In the genomic region with DNA sequence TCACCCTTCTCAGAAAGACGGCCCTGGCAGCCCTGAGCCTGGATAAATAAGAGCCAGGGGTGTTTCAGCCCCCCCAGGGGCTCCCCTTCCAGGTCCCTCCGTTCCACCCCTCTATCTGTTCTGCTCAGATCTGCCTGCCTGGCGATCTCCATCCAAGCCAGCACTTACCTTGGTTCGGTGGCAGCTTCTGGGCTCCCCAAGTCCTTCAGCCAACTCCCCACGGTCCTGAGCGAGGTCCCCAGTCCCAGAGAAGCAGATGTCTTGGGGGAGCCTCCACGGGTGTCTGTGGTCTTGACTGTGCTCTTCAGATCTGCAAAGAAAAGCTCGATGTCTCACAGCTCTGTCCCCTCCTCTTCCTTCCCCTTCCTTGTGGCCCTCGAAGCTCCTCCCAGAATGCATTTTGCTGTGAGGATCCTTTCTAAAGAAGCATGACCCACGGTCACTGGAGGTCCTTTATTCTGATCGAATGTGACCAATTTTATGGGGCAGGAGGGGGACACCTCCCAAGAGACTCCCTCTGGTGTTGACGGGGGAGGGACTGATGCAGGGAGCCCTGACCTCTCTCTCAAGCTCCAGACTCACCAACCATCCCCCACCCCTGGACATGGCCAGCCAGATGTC, we compare ENCODE assay signal across 1 cellular context.
TF ChIP-seq lines count a peak whose summit lies in the region.

A gene with protein sequence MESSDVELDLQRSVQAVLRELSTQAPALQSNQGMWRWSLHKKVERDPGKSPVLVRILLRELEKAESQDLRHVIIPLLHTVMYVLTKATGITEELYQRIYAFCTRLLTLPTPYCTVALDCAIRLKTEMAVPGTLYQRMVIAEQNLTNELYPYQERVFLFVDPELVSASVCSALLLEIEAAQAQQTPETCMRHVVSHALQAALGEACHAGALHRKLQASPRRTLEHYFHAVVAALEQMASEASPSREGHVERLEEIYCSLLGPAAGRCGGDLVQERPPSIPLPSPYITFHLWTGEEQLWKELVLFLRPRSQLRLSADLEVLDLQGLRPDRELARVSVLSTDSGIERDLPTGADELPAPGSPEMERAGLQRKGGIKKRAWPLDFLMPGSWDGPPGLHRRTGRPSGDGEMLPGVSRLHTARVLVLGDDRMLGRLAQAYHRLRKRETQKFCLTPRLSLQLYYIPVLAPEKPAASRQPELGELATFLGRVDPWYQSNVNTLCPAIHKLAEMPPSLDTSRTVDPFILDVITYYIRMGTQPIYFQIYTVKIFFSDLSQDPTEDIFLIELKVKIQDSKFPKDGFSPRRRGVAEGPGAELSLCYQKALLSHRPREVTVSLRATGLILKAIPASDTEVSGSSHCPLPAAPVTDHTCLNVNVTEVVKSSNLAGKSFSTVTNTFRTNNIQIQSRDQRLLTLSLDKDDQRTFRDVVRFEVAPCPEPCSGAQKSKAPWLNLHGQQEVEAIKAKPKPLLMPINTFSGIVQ (minus strand): TSS at position 314 of the 621 bp plus-strand sequence. CDS start 17,880 bp downstream, outside the sequence.

TF ChIP-seq in GM12878, 131 proteins besides CTCF, POLR2A, EP300 and RAD21 (continued from another document and continues in another):
- TF ChIP-seq, protein P1, sequence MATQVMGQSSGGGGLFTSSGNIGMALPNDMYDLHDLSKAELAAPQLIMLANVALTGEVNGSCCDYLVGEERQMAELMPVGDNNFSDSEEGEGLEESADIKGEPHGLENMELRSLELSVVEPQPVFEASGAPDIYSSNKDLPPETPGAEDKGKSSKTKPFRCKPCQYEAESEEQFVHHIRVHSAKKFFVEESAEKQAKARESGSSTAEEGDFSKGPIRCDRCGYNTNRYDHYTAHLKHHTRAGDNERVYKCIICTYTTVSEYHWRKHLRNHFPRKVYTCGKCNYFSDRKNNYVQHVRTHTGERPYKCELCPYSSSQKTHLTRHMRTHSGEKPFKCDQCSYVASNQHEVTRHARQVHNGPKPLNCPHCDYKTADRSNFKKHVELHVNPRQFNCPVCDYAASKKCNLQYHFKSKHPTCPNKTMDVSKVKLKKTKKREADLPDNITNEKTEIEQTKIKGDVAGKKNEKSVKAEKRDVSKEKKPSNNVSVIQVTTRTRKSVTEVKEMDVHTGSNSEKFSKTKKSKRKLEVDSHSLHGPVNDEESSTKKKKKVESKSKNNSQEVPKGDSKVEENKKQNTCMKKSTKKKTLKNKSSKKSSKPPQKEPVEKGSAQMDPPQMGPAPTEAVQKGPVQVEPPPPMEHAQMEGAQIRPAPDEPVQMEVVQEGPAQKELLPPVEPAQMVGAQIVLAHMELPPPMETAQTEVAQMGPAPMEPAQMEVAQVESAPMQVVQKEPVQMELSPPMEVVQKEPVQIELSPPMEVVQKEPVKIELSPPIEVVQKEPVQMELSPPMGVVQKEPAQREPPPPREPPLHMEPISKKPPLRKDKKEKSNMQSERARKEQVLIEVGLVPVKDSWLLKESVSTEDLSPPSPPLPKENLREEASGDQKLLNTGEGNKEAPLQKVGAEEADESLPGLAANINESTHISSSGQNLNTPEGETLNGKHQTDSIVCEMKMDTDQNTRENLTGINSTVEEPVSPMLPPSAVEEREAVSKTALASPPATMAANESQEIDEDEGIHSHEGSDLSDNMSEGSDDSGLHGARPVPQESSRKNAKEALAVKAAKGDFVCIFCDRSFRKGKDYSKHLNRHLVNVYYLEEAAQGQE (IDR thresholded peaks at IDR 0.05; ENCODE audit: low read depth, low read length) = no peak
- TF ChIP-seq RBBP5 (conservative IDR thresholded peaks at IDR 0.05) (no peak), POLR2AphosphoS5 (IDR thresholded peaks at IDR 0.05; ENCODE audit: low read length) (peak; percentile 92), FOS (IDR thresholded peaks at IDR 0.05; ENCODE audit: borderline replicate concordance, extremely low read depth, insufficient read length) (no peak), TCF12 (IDR thresholded peaks at IDR 0.05; ENCODE audit: low read depth, low read length) (no peak), ZNF217 (IDR thresholded peaks at IDR 0.05) (no peak), MEF2B (IDR thresholded peaks at IDR 0.05; ENCODE audit: partially characterized antibody, poor library complexity, severe bottlenecking) (peak; percentile 26), DPF2 (IDR thresholded peaks at IDR 0.05) (peak; percentile 24; the same call in 1 of the 2 replicates), ESRRA (IDR thresholded peaks at IDR 0.05; ENCODE audit: low read length) (no peak), POLR2AphosphoS2 (IDR thresholded peaks at IDR 0.05; ENCODE audit: low read depth, low read length) (peak; percentile 74), KLF5 (IDR thresholded peaks at IDR 0.05; ENCODE audit: partially characterized antibody) (no peak), CHD2 (IDR thresholded peaks at IDR 0.05; ENCODE audit: borderline replicate concordance, low read depth, low read length) (no peak), ASH2L (IDR thresholded peaks at IDR 0.05; ENCODE audit: borderline replicate concordance, low read depth) (no peak), TARDBP (IDR thresholded peaks at IDR 0.05; ENCODE audit: borderline replicate concordance) (no peak), SIX5 (IDR thresholded peaks at IDR 0.05; ENCODE audit: low read depth, low read length, severe bottlenecking) (no peak), RFX5 (IDR thresholded peaks at IDR 0.05; ENCODE audit: low read depth, low read length) (no peak), PML (IDR thresholded peaks at IDR 0.05; ENCODE audit: low read length) (peak; percentile 72; the same call in 1 of the 2 replicates), MYC (IDR thresholded peaks at IDR 0.05; ENCODE audit: insufficient read depth, insufficient read length, insufficient replicate concordance, low read length, severe bottlenecking) (no peak), RUNX3 (IDR thresholded peaks at IDR 0.05; ENCODE audit: low read length) (no peak)
- TF ChIP-seq, protein P2, sequence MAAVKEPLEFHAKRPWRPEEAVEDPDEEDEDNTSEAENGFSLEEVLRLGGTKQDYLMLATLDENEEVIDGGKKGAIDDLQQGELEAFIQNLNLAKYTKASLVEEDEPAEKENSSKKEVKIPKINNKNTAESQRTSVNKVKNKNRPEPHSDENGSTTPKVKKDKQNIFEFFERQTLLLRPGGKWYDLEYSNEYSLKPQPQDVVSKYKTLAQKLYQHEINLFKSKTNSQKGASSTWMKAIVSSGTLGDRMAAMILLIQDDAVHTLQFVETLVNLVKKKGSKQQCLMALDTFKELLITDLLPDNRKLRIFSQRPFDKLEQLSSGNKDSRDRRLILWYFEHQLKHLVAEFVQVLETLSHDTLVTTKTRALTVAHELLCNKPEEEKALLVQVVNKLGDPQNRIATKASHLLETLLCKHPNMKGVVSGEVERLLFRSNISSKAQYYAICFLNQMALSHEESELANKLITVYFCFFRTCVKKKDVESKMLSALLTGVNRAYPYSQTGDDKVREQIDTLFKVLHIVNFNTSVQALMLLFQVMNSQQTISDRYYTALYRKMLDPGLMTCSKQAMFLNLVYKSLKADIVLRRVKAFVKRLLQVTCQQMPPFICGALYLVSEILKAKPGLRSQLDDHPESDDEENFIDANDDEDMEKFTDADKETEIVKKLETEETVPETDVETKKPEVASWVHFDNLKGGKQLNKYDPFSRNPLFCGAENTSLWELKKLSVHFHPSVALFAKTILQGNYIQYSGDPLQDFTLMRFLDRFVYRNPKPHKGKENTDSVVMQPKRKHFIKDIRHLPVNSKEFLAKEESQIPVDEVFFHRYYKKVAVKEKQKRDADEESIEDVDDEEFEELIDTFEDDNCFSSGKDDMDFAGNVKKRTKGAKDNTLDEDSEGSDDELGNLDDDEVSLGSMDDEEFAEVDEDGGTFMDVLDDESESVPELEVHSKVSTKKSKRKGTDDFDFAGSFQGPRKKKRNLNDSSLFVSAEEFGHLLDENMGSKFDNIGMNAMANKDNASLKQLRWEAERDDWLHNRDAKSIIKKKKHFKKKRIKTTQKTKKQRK (IDR thresholded peaks at IDR 0.05; ENCODE audit: low read depth, low read length) = no peak
- TF ChIP-seq, protein P3, sequence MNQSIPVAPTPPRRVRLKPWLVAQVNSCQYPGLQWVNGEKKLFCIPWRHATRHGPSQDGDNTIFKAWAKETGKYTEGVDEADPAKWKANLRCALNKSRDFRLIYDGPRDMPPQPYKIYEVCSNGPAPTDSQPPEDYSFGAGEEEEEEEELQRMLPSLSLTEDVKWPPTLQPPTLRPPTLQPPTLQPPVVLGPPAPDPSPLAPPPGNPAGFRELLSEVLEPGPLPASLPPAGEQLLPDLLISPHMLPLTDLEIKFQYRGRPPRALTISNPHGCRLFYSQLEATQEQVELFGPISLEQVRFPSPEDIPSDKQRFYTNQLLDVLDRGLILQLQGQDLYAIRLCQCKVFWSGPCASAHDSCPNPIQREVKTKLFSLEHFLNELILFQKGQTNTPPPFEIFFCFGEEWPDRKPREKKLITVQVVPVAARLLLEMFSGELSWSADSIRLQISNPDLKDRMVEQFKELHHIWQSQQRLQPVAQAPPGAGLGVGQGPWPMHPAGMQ (IDR thresholded peaks at IDR 0.05; ENCODE audit: borderline replicate concordance) = no peak
- TF ChIP-seq, protein P4, sequence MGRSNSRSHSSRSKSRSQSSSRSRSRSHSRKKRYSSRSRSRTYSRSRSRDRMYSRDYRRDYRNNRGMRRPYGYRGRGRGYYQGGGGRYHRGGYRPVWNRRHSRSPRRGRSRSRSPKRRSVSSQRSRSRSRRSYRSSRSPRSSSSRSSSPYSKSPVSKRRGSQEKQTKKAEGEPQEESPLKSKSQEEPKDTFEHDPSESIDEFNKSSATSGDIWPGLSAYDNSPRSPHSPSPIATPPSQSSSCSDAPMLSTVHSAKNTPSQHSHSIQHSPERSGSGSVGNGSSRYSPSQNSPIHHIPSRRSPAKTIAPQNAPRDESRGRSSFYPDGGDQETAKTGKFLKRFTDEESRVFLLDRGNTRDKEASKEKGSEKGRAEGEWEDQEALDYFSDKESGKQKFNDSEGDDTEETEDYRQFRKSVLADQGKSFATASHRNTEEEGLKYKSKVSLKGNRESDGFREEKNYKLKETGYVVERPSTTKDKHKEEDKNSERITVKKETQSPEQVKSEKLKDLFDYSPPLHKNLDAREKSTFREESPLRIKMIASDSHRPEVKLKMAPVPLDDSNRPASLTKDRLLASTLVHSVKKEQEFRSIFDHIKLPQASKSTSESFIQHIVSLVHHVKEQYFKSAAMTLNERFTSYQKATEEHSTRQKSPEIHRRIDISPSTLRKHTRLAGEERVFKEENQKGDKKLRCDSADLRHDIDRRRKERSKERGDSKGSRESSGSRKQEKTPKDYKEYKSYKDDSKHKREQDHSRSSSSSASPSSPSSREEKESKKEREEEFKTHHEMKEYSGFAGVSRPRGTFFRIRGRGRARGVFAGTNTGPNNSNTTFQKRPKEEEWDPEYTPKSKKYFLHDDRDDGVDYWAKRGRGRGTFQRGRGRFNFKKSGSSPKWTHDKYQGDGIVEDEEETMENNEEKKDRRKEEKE (IDR thresholded peaks at IDR 0.05) = no peak
- TF ChIP-seq, protein P5, sequence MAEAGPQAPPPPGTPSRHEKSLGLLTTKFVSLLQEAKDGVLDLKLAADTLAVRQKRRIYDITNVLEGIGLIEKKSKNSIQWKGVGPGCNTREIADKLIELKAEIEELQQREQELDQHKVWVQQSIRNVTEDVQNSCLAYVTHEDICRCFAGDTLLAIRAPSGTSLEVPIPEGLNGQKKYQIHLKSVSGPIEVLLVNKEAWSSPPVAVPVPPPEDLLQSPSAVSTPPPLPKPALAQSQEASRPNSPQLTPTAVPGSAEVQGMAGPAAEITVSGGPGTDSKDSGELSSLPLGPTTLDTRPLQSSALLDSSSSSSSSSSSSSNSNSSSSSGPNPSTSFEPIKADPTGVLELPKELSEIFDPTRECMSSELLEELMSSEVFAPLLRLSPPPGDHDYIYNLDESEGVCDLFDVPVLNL (IDR thresholded peaks at IDR 0.05; ENCODE audit: low read depth, low read length) = no peak
- TF ChIP-seq, protein P6, sequence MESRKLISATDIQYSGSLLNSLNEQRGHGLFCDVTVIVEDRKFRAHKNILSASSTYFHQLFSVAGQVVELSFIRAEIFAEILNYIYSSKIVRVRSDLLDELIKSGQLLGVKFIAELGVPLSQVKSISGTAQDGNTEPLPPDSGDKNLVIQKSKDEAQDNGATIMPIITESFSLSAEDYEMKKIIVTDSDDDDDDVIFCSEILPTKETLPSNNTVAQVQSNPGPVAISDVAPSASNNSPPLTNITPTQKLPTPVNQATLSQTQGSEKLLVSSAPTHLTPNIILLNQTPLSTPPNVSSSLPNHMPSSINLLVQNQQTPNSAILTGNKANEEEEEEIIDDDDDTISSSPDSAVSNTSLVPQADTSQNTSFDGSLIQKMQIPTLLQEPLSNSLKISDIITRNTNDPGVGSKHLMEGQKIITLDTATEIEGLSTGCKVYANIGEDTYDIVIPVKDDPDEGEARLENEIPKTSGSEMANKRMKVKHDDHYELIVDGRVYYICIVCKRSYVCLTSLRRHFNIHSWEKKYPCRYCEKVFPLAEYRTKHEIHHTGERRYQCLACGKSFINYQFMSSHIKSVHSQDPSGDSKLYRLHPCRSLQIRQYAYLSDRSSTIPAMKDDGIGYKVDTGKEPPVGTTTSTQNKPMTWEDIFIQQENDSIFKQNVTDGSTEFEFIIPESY (IDR thresholded peaks at IDR 0.05) = no peak
- TF ChIP-seq, protein P7, sequence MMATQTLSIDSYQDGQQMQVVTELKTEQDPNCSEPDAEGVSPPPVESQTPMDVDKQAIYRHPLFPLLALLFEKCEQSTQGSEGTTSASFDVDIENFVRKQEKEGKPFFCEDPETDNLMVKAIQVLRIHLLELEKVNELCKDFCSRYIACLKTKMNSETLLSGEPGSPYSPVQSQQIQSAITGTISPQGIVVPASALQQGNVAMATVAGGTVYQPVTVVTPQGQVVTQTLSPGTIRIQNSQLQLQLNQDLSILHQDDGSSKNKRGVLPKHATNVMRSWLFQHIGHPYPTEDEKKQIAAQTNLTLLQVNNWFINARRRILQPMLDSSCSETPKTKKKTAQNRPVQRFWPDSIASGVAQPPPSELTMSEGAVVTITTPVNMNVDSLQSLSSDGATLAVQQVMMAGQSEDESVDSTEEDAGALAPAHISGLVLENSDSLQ (IDR thresholded peaks at IDR 0.05) = no peak
- TF ChIP-seq, protein P8, sequence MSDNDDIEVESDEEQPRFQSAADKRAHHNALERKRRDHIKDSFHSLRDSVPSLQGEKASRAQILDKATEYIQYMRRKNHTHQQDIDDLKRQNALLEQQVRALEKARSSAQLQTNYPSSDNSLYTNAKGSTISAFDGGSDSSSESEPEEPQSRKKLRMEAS (IDR thresholded peaks at IDR 0.05; ENCODE audit: low read depth, low read length) = peak; percentile 40; the same call in 1 of the 2 replicates
- TF ChIP-seq, protein P9, sequence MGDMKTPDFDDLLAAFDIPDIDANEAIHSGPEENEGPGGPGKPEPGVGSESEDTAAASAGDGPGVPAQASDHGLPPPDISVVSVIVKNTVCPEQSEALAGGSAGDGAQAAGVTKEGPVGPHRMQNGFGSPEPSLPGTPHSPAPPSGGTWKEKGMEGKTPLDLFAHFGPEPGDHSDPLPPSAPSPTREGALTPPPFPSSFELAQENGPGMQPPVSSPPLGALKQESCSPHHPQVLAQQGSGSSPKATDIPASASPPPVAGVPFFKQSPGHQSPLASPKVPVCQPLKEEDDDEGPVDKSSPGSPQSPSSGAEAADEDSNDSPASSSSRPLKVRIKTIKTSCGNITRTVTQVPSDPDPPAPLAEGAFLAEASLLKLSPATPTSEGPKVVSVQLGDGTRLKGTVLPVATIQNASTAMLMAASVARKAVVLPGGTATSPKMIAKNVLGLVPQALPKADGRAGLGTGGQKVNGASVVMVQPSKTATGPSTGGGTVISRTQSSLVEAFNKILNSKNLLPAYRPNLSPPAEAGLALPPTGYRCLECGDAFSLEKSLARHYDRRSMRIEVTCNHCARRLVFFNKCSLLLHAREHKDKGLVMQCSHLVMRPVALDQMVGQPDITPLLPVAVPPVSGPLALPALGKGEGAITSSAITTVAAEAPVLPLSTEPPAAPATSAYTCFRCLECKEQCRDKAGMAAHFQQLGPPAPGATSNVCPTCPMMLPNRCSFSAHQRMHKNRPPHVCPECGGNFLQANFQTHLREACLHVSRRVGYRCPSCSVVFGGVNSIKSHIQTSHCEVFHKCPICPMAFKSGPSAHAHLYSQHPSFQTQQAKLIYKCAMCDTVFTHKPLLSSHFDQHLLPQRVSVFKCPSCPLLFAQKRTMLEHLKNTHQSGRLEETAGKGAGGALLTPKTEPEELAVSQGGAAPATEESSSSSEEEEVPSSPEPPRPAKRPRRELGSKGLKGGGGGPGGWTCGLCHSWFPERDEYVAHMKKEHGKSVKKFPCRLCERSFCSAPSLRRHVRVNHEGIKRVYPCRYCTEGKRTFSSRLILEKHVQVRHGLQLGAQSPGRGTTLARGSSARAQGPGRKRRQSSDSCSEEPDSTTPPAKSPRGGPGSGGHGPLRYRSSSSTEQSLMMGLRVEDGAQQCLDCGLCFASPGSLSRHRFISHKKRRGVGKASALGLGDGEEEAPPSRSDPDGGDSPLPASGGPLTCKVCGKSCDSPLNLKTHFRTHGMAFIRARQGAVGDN (IDR thresholded peaks at IDR 0.05) = peak; percentile 92
